Comparison of ENCODE assay signal across 1 cellular context in genomic region chr13:33326246-33326645, GRCh38.
TF ChIP-seq lines count a peak whose summit lies in the region.

No MANE protein-coding gene starts in this region.

TF ChIP-seq in endothelial cell of umbilical vein, 7 proteins besides CTCF, POLR2A, EP300 and RAD21:
- TF ChIP-seq GATA2 (IDR thresholded peaks at IDR 0.05; ENCODE audit: insufficient read depth, insufficient read length, low read depth, low read length) (no peak), EZH2 (IDR thresholded peaks at IDR 0.05; ENCODE audit: borderline replicate concordance, low read depth, low read length, severe bottlenecking) (no peak), MAX (IDR thresholded peaks at IDR 0.05; ENCODE audit: insufficient read depth, insufficient read length) (no peak), JUN (IDR thresholded peaks at IDR 0.05; ENCODE audit: borderline replicate concordance, insufficient read depth, insufficient read length, low read depth) (no peak), FOS (IDR thresholded peaks at IDR 0.05; ENCODE audit: borderline replicate concordance, insufficient read depth, low read length) (no peak), MYC (IDR thresholded peaks at IDR 0.05; ENCODE audit: low read depth, low read length) (no peak)
